Comparison of ENCODE assay signal across 28 cellular contexts in genomic region chr6:70208235-70208790, GRCh38.
"Had no signal": no experiment of that assay in that cellular context is flagged by ENCODE, and none has a peak within 500 bp of the region (broad histone marks: within the 10 kb centered on the region; RNA-seq: fewer than 3 reads in every experiment).

No MANE protein-coding gene starts in this region.

- H3K27me3 ChIP-seq: ascending aorta, breast epithelium, cardiac muscle cell, colonic mucosa, esophagus squamous epithelium, gastroesophageal sphincter had no signal

- H3K4me3 Mint-ChIP-seq: activated CD4-positive, alpha-beta memory T cell treated with anti-CD3 and anti-CD28 coated beads, Interleukin-2, amount 10 ng/mL, durations not matched to agents 7 days and 5 days; activated CD4-positive, alpha-beta T cell treated with anti-CD3 and anti-CD28 coated beads, Interleukin-2, amount 10 ng/mL, durations not matched to agents 7 days and 5 days; activated naive CD4-positive, alpha-beta T cell treated with anti-CD3 and anti-CD28 coated beads, Interleukin-2, amount 10 ng/mL, durations not matched to agents 7 days and 5 days; activated naive CD8-positive, alpha-beta T cell treated with anti-CD3 and anti-CD28 coated beads, Interleukin-2, amount 10 ng/mL, durations not matched to agents 7 days and 5 days; activated T-cell treated with anti-CD3 and anti-CD28 coated beads, Interleukin-2, amount 50 U/mL, for 24 hours; activated T-cell treated with anti-CD3 and anti-CD28 coated beads, Interleukin-2, amount 50 U/mL, for 72 hours; brain; WTC11 had no signal

- H3K4me3 ChIP-seq: ascending aorta, breast epithelium, cardiac muscle cell, colonic mucosa, esophagus squamous epithelium, gastroesophageal sphincter had no signal

- H3K9me3 Mint-ChIP-seq: activated CD4-positive, alpha-beta memory T cell treated with anti-CD3 and anti-CD28 coated beads, Interleukin-2, amount 10 ng/mL, durations not matched to agents 7 days and 5 days; activated CD4-positive, alpha-beta T cell treated with anti-CD3 and anti-CD28 coated beads, Interleukin-2, amount 10 ng/mL, durations not matched to agents 7 days and 5 days; activated naive CD4-positive, alpha-beta T cell treated with anti-CD3 and anti-CD28 coated beads, Interleukin-2, amount 10 ng/mL, durations not matched to agents 7 days and 5 days; activated naive CD4-positive, alpha-beta T cell treated with anti-CD3 and anti-CD28 coated beads, Interleukin-2, amount 50 U/mL, for 72 hours; activated naive CD8-positive, alpha-beta T cell treated with anti-CD3 and anti-CD28 coated beads, Interleukin-2, amount 10 ng/mL, durations not matched to agents 7 days and 5 days; activated T-cell treated with anti-CD3 and anti-CD28 coated beads, Interleukin-2, amount 50 U/mL, for 24 hours; activated T-cell treated with anti-CD3 and anti-CD28 coated beads, Interleukin-2, amount 50 U/mL, for 72 hours; brain; WTC11 had no signal

- H3K9me3 ChIP-seq: ascending aorta, breast epithelium, colonic mucosa, esophagus squamous epithelium, gastroesophageal sphincter had no signal

- H3K27ac ChIP-seq: ascending aorta, breast epithelium, cardiac muscle cell, colonic mucosa, epithelial cell of prostate, esophagus squamous epithelium, gastroesophageal sphincter, VCaP had no signal

- H3K4me1 ChIP-seq: ascending aorta, breast epithelium, colonic mucosa, esophagus squamous epithelium, gastroesophageal sphincter had no signal

- H3K27me3 Mint-ChIP-seq: activated naive CD4-positive, alpha-beta T cell treated with anti-CD3 and anti-CD28 coated beads, Interleukin-2, amount 10 ng/mL, durations not matched to agents 7 days and 5 days had no signal

- H3K36me3 Mint-ChIP-seq: activated naive CD4-positive, alpha-beta T cell treated with anti-CD3 and anti-CD28 coated beads, Interleukin-2, amount 10 ng/mL, durations not matched to agents 7 days and 5 days; activated naive CD4-positive, alpha-beta T cell treated with anti-CD3 and anti-CD28 coated beads, Interleukin-2, amount 50 U/mL, for 72 hours; activated naive CD8-positive, alpha-beta T cell treated with anti-CD3 and anti-CD28 coated beads, Interleukin-2, amount 10 ng/mL, durations not matched to agents 7 days and 5 days; brain; WTC11 had no signal

- DNase-seq: activated CD4-positive, alpha-beta memory T cell treated with anti-CD3 and anti-CD28 coated beads, Interleukin-2, amount 10 ng/mL, durations not matched to agents 7 days and 5 days; activated CD4-positive, alpha-beta T cell treated with anti-CD3 and anti-CD28 coated beads for 1 hour; activated CD4-positive, alpha-beta T cell treated with anti-CD3 and anti-CD28 coated beads for 4 hours; activated CD4-positive, alpha-beta T cell treated with anti-CD3 and anti-CD28 coated beads, Interleukin-2, amount 10 ng/mL, durations not matched to agents 7 days and 5 days; activated CD4-positive, alpha-beta T cell treated with anti-CD3 and anti-CD28 coated beads, Interleukin-2, amount 50 U/mL, for 4 hours; activated CD8-positive, alpha-beta memory T cell treated with anti-CD3 and anti-CD28 coated beads, Interleukin-2, amount 50 U/mL, for 48 hours; activated gamma-delta T cell; activated naive CD4-positive, alpha-beta T cell; activated naive CD4-positive, alpha-beta T cell treated with anti-CD3 and anti-CD28 coated beads, Interleukin-2, amount 10 ng/mL, durations not matched to agents 7 days and 5 days; activated naive CD8-positive, alpha-beta T cell treated with anti-CD3 and anti-CD28 coated beads, Interleukin-2, amount 10 ng/mL, durations not matched to agents 7 days and 5 days; activated T-cell treated with anti-CD3 and anti-CD28 coated beads for 4 hours; activated T-cell treated with anti-CD3 and anti-CD28 coated beads, Interleukin-2, amount 50 U/mL, for 24 hours; activated T-cell treated with anti-CD3 and anti-CD28 coated beads, Interleukin-2, amount 50 U/mL, for 72 hours; central memory CD4-positive, alpha-beta T cell; cerebellar nuclear complex; colonic mucosa; effector CD8-positive, alpha-beta T cell; esophagus squamous epithelium; foreskin melanocyte had no signal

- H3K27ac Mint-ChIP-seq: activated CD4-positive, alpha-beta memory T cell treated with anti-CD3 and anti-CD28 coated beads, Interleukin-2, amount 10 ng/mL, durations not matched to agents 7 days and 5 days; activated CD4-positive, alpha-beta T cell treated with anti-CD3 and anti-CD28 coated beads, Interleukin-2, amount 10 ng/mL, durations not matched to agents 7 days and 5 days; activated naive CD4-positive, alpha-beta T cell treated with anti-CD3 and anti-CD28 coated beads, Interleukin-2, amount 10 ng/mL, durations not matched to agents 7 days and 5 days; activated naive CD4-positive, alpha-beta T cell treated with anti-CD3 and anti-CD28 coated beads, Interleukin-2, amount 50 U/mL, for 72 hours; activated naive CD8-positive, alpha-beta T cell treated with anti-CD3 and anti-CD28 coated beads, Interleukin-2, amount 10 ng/mL, durations not matched to agents 7 days and 5 days; activated T-cell treated with anti-CD3 and anti-CD28 coated beads, Interleukin-2, amount 50 U/mL, for 24 hours; activated T-cell treated with anti-CD3 and anti-CD28 coated beads, Interleukin-2, amount 50 U/mL, for 72 hours; brain; WTC11 had no signal

- H3K4me1 Mint-ChIP-seq: activated CD4-positive, alpha-beta memory T cell treated with anti-CD3 and anti-CD28 coated beads, Interleukin-2, amount 10 ng/mL, durations not matched to agents 7 days and 5 days; activated CD4-positive, alpha-beta T cell treated with anti-CD3 and anti-CD28 coated beads, Interleukin-2, amount 10 ng/mL, durations not matched to agents 7 days and 5 days; activated naive CD4-positive, alpha-beta T cell treated with anti-CD3 and anti-CD28 coated beads, Interleukin-2, amount 10 ng/mL, durations not matched to agents 7 days and 5 days; activated naive CD8-positive, alpha-beta T cell treated with anti-CD3 and anti-CD28 coated beads, Interleukin-2, amount 10 ng/mL, durations not matched to agents 7 days and 5 days; brain; WTC11 had no signal

- H3K36me3 ChIP-seq: ascending aorta, breast epithelium, cardiac muscle cell, colonic mucosa, esophagus squamous epithelium, gastroesophageal sphincter had no signal
